ENCODE assay signal across 17 cellular contexts in genomic region chr9:23672121-23672520, GRCh38.
DNase-seq lines count a peak whose midpoint lies in the region; ATAC-seq and TF ChIP-seq lines count a peak whose summit lies in the region.
"Had no signal": no experiment of that assay in that cellular context is flagged by ENCODE, and none has a peak within 500 bp of the region (broad histone marks: within the 10 kb centered on the region; RNA-seq: fewer than 3 reads in every experiment).

No MANE protein-coding gene starts in this region.

- H3F3A ChIP-seq in PC-3 (ENCODE audit: low read length, unreplicated experiment): no peaks in the 10 kb centered on the region

- H3K9ac ChIP-seq in Karpas-422 (ENCODE audit: low read length) (peak overlapping the region; percentile 19; the same call in 1 of the 2 replicates), PC-3 (ENCODE audit: low read length) (no peak overlapping the region)
- H3K9ac ChIP-seq: BLaER1 treated with 17β-estradiol and CSF1 and Interleukin-3, amounts not matched to agents 10 nM and 100 nM; GM23248 had no signal

- H3K9me3 Mint-ChIP-seq in activated T-helper 1 cell treated with anti-CD3 and anti-CD28 coated beads, Interleukin-12 subunit alpha, Interleukin-12 subunit beta, Interleukin-2, Interleukin-4 antibody, amounts not matched to agents 30 ng/mL and 10 ng/mL and 1 ng/mL, durations not matched to agents 14 hours and 24 hours and 36 hours: peaks cover 13% of the 10 kb centered on the region

- H3K4me2 ChIP-seq in Karpas-422 (ENCODE audit: low read depth, low read length, poor library complexity, severe bottlenecking) (peak overlapping the region; percentile 33), PC-3 (ENCODE audit: low read length) (no peak overlapping the region)

- 80% methylated on average over 6 of the region's 6 CpGs for WGBS in esophagus muscularis mucosa

- H3K4me1 ChIP-seq in Karpas-422 (ENCODE audit: low read length): peaks cover 23% of the 10 kb centered on the region
- H3K4me1 ChIP-seq in PC-3 (ENCODE audit: insufficient read depth, low read length): no peaks in the 10 kb centered on the region
- H3K4me1 ChIP-seq in esophagus muscularis mucosa: no peaks in the 10 kb centered on the region
- H3K4me1 ChIP-seq: HAP-1 had no signal

- H3K9me2 ChIP-seq in Karpas-422 (replicated peaks; ENCODE audit: insufficient read depth, low read length) (0 out of 2 replicates have a peak, but pooled peaks cover 2% of the 10 kb centered on the region), PC-3 (replicated peaks; ENCODE audit: low read length) (no peaks in the 10 kb centered on the region)

- no peak overlapping the region for H3K4me3 Mint-ChIP-seq in activated T-helper 1 cell treated with anti-CD3 and anti-CD28 coated beads, Interleukin-12 subunit alpha, Interleukin-12 subunit beta, Interleukin-2, Interleukin-4 antibody, amounts not matched to agents 30 ng/mL and 10 ng/mL and 1 ng/mL, durations not matched to agents 14 hours and 24 hours and 36 hours
- H3K4me3 Mint-ChIP-seq: B cell; CD4-positive, CD25-positive, alpha-beta regulatory T cell; CD8-positive, alpha-beta memory T cell had no signal

- TF ChIP-seq POLR2A in esophagus muscularis mucosa (IDR thresholded peaks at IDR 0.05; ENCODE audit: low read depth): no peak

- H4K20me1 ChIP-seq in Karpas-422 (ENCODE audit: insufficient read depth, low read depth, low read length) (no peaks in the 10 kb centered on the region), PC-3 (ENCODE audit: low read length) (no peaks in the 10 kb centered on the region)
- H4K20me1 ChIP-seq: BLaER1 treated with 17β-estradiol and CSF1 and Interleukin-3, amounts not matched to agents 10 nM and 100 nM had no signal

- no peaks in the 10 kb centered on the region for H3K36me3 Mint-ChIP-seq in activated T-helper 1 cell treated with anti-CD3 and anti-CD28 coated beads, Interleukin-12 subunit alpha, Interleukin-12 subunit beta, Interleukin-2, Interleukin-4 antibody, amounts not matched to agents 30 ng/mL and 10 ng/mL and 1 ng/mL, durations not matched to agents 14 hours and 24 hours and 36 hours (ENCODE audit: low read depth)
- H3K36me3 Mint-ChIP-seq: CD4-positive, CD25-positive, alpha-beta regulatory T cell; CD8-positive, alpha-beta memory T cell had no signal

- BruUV-seq in PC-3 (replicated peaks; lab: Mats Ljungman, UMichigan): no TSS peak

- CTCF ChIA-PET in PC-3 (lab: Charles Lee): no interaction called here

- H3K4me3 ChIP-seq in Karpas-422 (ENCODE audit: low read length) (no peak overlapping the region), PC-3 (ENCODE audit: low read length) (no peak overlapping the region), esophagus muscularis mucosa (no peak overlapping the region), coronary artery (no peak overlapping the region)
- H3K4me3 ChIP-seq: BLaER1 treated with 17β-estradiol and CSF1 and Interleukin-3, amounts not matched to agents 10 nM and 100 nM; GM23248; HAP-1 had no signal

- POLR2A ChIA-PET in PC-3 (lab: Charles Lee; ENCODE audit: unreplicated experiment): no interaction called here

- TF ChIP-seq EP300 in esophagus muscularis mucosa (IDR thresholded peaks at IDR 0.05): no peak

- H3K79me2 ChIP-seq in Karpas-422 (ENCODE audit: low read length) (no peaks in the 10 kb centered on the region), PC-3 (ENCODE audit: low read length) (no peaks in the 10 kb centered on the region)

- H3K27me3 Mint-ChIP-seq in activated T-helper 1 cell treated with anti-CD3 and anti-CD28 coated beads, Interleukin-12 subunit alpha, Interleukin-12 subunit beta, Interleukin-2, Interleukin-4 antibody, amounts not matched to agents 30 ng/mL and 10 ng/mL and 1 ng/mL, durations not matched to agents 14 hours and 24 hours and 36 hours (ENCODE audit: insufficient read depth): no peaks in the 10 kb centered on the region
- H3K27me3 Mint-ChIP-seq: B cell; CD4-positive, CD25-positive, alpha-beta regulatory T cell; CD8-positive, alpha-beta memory T cell had no signal

- no peaks in the 10 kb centered on the region for H3K36me3 ChIP-seq in Karpas-422 (ENCODE audit: insufficient read depth, low read length)
- H3K36me3 ChIP-seq in PC-3 (ENCODE audit: low read depth, low read length): peaks cover 25% of the 10 kb centered on the region; the same call in 1 of the 2 replicates
- H3K36me3 ChIP-seq in esophagus muscularis mucosa: no peaks in the 10 kb centered on the region
- H3K36me3 ChIP-seq: BLaER1 treated with 17β-estradiol and CSF1 and Interleukin-3, amounts not matched to agents 10 nM and 100 nM had no signal

- 0 out of 2 replicates have a peak overlapping the region, but pooled peaks have one; percentile 48 for H2AFZ ChIP-seq in Karpas-422 (ENCODE audit: low read length)
- H2AFZ ChIP-seq in PC-3 (ENCODE audit: low read length): no peak overlapping the region
- H2AFZ ChIP-seq: GM23248 had no signal

- ATAC-seq in PC-3 (no peak), HG02759 (IDR thresholded peaks at IDR 0.05; ENCODE audit: unreplicated experiment) (no peak)

- H3K4me1 Mint-ChIP-seq in activated T-helper 1 cell treated with anti-CD3 and anti-CD28 coated beads, Interleukin-12 subunit alpha, Interleukin-12 subunit beta, Interleukin-2, Interleukin-4 antibody, amounts not matched to agents 30 ng/mL and 10 ng/mL and 1 ng/mL, durations not matched to agents 14 hours and 24 hours and 36 hours (ENCODE audit: low read depth): no peaks in the 10 kb centered on the region
- H3K4me1 Mint-ChIP-seq: B cell; CD4-positive, CD25-positive, alpha-beta regulatory T cell; CD8-positive, alpha-beta memory T cell had no signal

- H3K27ac ChIP-seq in Karpas-422 (ENCODE audit: low read length) (no peak overlapping the region), PC-3 (ENCODE audit: low read length) (peak overlapping the region; percentile 70), esophagus muscularis mucosa (replicated peaks in 1 of 4) (no peak overlapping the region), coronary artery (no peak overlapping the region)
- H3K27ac ChIP-seq: BLaER1 treated with 17β-estradiol and CSF1 and Interleukin-3, amounts not matched to agents 10 nM and 100 nM; GM23248 had no signal

- intact Hi-C loops in PC-3 (cut with micrococcal nuclease) (loop anchor here (5.0 kb wide), 1 partner anchor 50 kb away; no protein-coding TSS in a partner anchor), esophagus muscularis mucosa (cut with DNase I) (no loop called here)
- intact Hi-C loops in activated T-helper 1 cell treated with anti-CD3 and anti-CD28 coated beads, Interleukin-12 subunit alpha, Interleukin-12 subunit beta, Interleukin-2, Interleukin-4 antibody, amounts not matched to agents 30 ng/mL and 10 ng/mL and 1 ng/mL, durations not matched to agents 14 hours and 24 hours and 36 hours (cut with micrococcal nuclease): no loop called here

- no peak overlapping the region for H3K27ac Mint-ChIP-seq in activated T-helper 1 cell treated with anti-CD3 and anti-CD28 coated beads, Interleukin-12 subunit alpha, Interleukin-12 subunit beta, Interleukin-2, Interleukin-4 antibody, amounts not matched to agents 30 ng/mL and 10 ng/mL and 1 ng/mL, durations not matched to agents 14 hours and 24 hours and 36 hours
- H3K27ac Mint-ChIP-seq: B cell; CD4-positive, CD25-positive, alpha-beta regulatory T cell; CD8-positive, alpha-beta memory T cell had no signal

- no peaks in the 10 kb centered on the region for H3K9me3 ChIP-seq in Karpas-422 (ENCODE audit: low read length)
- H3K9me3 ChIP-seq in PC-3 (ENCODE audit: low read length): no peaks in the 10 kb centered on the region
- H3K9me3 ChIP-seq in esophagus muscularis mucosa: no peaks in the 10 kb centered on the region
- H3K9me3 ChIP-seq: HAP-1 had no signal

- H3K27me3 ChIP-seq in Karpas-422 (ENCODE audit: low read length): peaks cover 2% of the 10 kb centered on the region; the same call in 1 of the 2 replicates
- H3K27me3 ChIP-seq in PC-3 (ENCODE audit: low read length): no peaks in the 10 kb centered on the region
- H3K27me3 ChIP-seq in esophagus muscularis mucosa: no peaks in the 10 kb centered on the region
- H3K27me3 ChIP-seq: BLaER1 treated with 17β-estradiol and CSF1 and Interleukin-3, amounts not matched to agents 10 nM and 100 nM had no signal

- DNase-seq in Karpas-422 (no peak), NCI-H524 (lab: John Stamatoyannopoulos, UW) (peak; percentile 58 to 90), PC-3 (no peak), esophagus muscularis mucosa (ENCODE audit: extremely low spot score) (peak; percentile 74), NCI-H345 treated with DMSO at 0.1 percent for 48 hours (lab: John Stamatoyannopoulos, UW; ENCODE audit: unreplicated experiment) (no peak), coronary artery (ENCODE audit: low spot score) (no peak)
- DNase-seq in activated T-helper 1 cell treated with anti-CD3 and anti-CD28 coated beads, Interleukin-12 subunit alpha, Interleukin-12 subunit beta, Interleukin-2, Interleukin-4 antibody, amounts not matched to agents 30 ng/mL and 10 ng/mL and 1 ng/mL, durations not matched to agents 14 hours and 24 hours and 36 hours (ENCODE audit: low spot score): no peak
- DNase-seq: CD4-positive, CD25-positive, alpha-beta regulatory T cell; CD8-positive, alpha-beta memory T cell; COR-L47; DMS79 treated with DMSO at 0.1 percent for 48 hours; GF-D8; GM23248 had no signal

- TF ChIP-seq CTCF in PC-3 (conservative IDR thresholded peaks at IDR 0.05; ENCODE audit: low read depth, low read length) (no peak), esophagus muscularis mucosa (IDR thresholded peaks at IDR 0.05) (no peak), coronary artery (IDR thresholded peaks at IDR 0.05) (no peak)

Comparison
In these comparisons a context has a peak if more than half of its experiments do, and no peak if none do; other contexts are left out.
1. DNase-seq: peak in NCI-H524 (2 of 2) and esophagus muscularis mucosa (single experiment); none in Karpas-422 (single experiment), PC-3 (single experiment), NCI-H345 treated with DMSO at 0.1 percent for 48 hours (single experiment), activated T-helper 1 cell treated with anti-CD3 and anti-CD28 coated beads, Interleukin-12 subunit alpha, Interleukin-12 subunit beta, Interleukin-2, Interleukin-4 antibody, amounts not matched to agents 30 ng/mL and 10 ng/mL and 1 ng/mL, durations not matched to agents 14 hours and 24 hours and 36 hours (single experiment) and coronary artery (single experiment).